ENCODE assay signal across 15 cellular contexts in genomic region chr2:38473333-38474005, GRCh38.
"Had no signal": no experiment of that assay in that cellular context is flagged by ENCODE, and none has a peak within 500 bp of the region (broad histone marks: within the 10 kb centered on the region; RNA-seq: fewer than 3 reads in every experiment).

No MANE protein-coding gene starts in this region.

- H3K4me3 Mint-ChIP-seq: activated CD4-positive, alpha-beta memory T cell treated with anti-CD3 and anti-CD28 coated beads for 36 hours; neural crest cell had no signal

- H3K27ac Mint-ChIP-seq: activated CD4-positive, alpha-beta memory T cell treated with anti-CD3 and anti-CD28 coated beads for 36 hours; progenitor cell of endocrine pancreas had no signal

- FAIRE-seq: urothelium cell line had no signal

- H3K4me1 Mint-ChIP-seq: neural crest cell had no signal

- DNase-seq: activated CD4-positive, CD25-positive, alpha-beta regulatory T cell treated with anti-CD3 and anti-CD28 coated beads, Interleukin-2, amount 50 U/mL, for 72 hours; activated naive CD4-positive, alpha-beta T cell treated with Interleukin-2 at 50 U/mL for 16 hours; activated T-cell treated with anti-CD3 and anti-CD28 coated beads, Interleukin-2, amount 50 U/mL, for 1 hour; aorta; effector CD4-positive, alpha-beta T cell; gastrocnemius medialis; kidney glomerular epithelial cell; left ventricle myocardium inferior; mammary epithelial cell; midbrain; stimulated activated naive CD4-positive, alpha-beta T cell had no signal

- ATAC-seq: gastrocnemius medialis had no signal

- H3K9me3 Mint-ChIP-seq: activated CD4-positive, alpha-beta memory T cell treated with anti-CD3 and anti-CD28 coated beads for 36 hours; neural crest cell had no signal

- H3K36me3 Mint-ChIP-seq: activated CD4-positive, alpha-beta memory T cell treated with anti-CD3 and anti-CD28 coated beads for 36 hours had no signal
